20 cellular contexts compared by ENCODE assay signal in genomic region chr10:131109746-131110145, GRCh38.
"Had no signal": no experiment of that assay in that cellular context is flagged by ENCODE, and none has a peak within 500 bp of the region (broad histone marks: within the 10 kb centered on the region; RNA-seq: fewer than 3 reads in every experiment).

No MANE protein-coding gene starts in this region.

- H3K4me3 ChIP-seq: esophagus squamous epithelium, gastroesophageal sphincter, neural progenitor cell, right atrium auricular region, sigmoid colon, skin epidermis, suprapubic skin, tibial artery, upper lobe of left lung, vagina had no signal

- H3K36me3 Mint-ChIP-seq: immature natural killer cell; natural killer cell treated with Interleukin-12 subunit alpha and Interleukin-12 subunit beta and Interleukin-15 and Interleukin-18, amount 100 ng/mL, for 72 hours; neural progenitor cell had no signal

- H3K27ac ChIP-seq: esophagus squamous epithelium, gastroesophageal sphincter, neural progenitor cell, right atrium auricular region, sigmoid colon, skin epidermis, suprapubic skin, tibial artery, upper lobe of left lung, vagina had no signal

- ATAC-seq: gastroesophageal sphincter, left colon had no signal

- H3K27me3 Mint-ChIP-seq: dendritic cell treated with granulocyte-macrophage colony-stimulating factor and Interleukin-4, amounts not matched to agents 40 ng/mL and 50 ng/mL, for 4 days; natural killer cell treated with Interleukin-12 subunit alpha and Interleukin-12 subunit beta and Interleukin-15 and Interleukin-18, amount 100 ng/mL, for 72 hours had no signal

- DNase-seq: esophagus squamous epithelium; foreskin fibroblast; glutamatergic neuron; immature natural killer cell; left colon; mammary epithelial cell; nucleus accumbens; sigmoid colon; stimulated activated CD4-positive, alpha-beta T cell treated with anti-CD3 and anti-CD28 coated beads, Interleukin-2, amount 100 ng/mL, for 48 hours; stimulated activated naive CD4-positive, alpha-beta T cell treated with Interleukin-2 at 50 U/mL for 16 hours; tibial artery; upper lobe of left lung had no signal

- H3K4me3 Mint-ChIP-seq: dendritic cell treated with granulocyte-macrophage colony-stimulating factor and Interleukin-4, amounts not matched to agents 40 ng/mL and 50 ng/mL, for 4 days; immature natural killer cell; natural killer cell treated with Interleukin-12 subunit alpha and Interleukin-12 subunit beta and Interleukin-15 and Interleukin-18, amount 100 ng/mL, for 72 hours had no signal

- H3K27ac Mint-ChIP-seq: dendritic cell treated with granulocyte-macrophage colony-stimulating factor and Interleukin-4, amounts not matched to agents 40 ng/mL and 50 ng/mL, for 4 days; immature natural killer cell; natural killer cell treated with Interleukin-12 subunit alpha and Interleukin-12 subunit beta and Interleukin-15 and Interleukin-18, amount 100 ng/mL, for 72 hours; neural progenitor cell had no signal

- H3K36me3 ChIP-seq: esophagus squamous epithelium, gastroesophageal sphincter, neural progenitor cell, right atrium auricular region, sigmoid colon, suprapubic skin, tibial artery, upper lobe of left lung, vagina had no signal

- H3K9me3 Mint-ChIP-seq: immature natural killer cell had no signal

- H3K4me1 ChIP-seq: esophagus squamous epithelium, gastroesophageal sphincter, neural progenitor cell, right atrium auricular region, sigmoid colon, suprapubic skin, tibial artery, upper lobe of left lung, vagina had no signal

- H3K9ac ChIP-seq: neural progenitor cell had no signal

- H3K9me3 ChIP-seq: right atrium auricular region, sigmoid colon, vagina had no signal

- H3K4me1 Mint-ChIP-seq: immature natural killer cell, neural progenitor cell had no signal
